ENCODE assay signal across 1 cellular context in the genomic region with DNA sequence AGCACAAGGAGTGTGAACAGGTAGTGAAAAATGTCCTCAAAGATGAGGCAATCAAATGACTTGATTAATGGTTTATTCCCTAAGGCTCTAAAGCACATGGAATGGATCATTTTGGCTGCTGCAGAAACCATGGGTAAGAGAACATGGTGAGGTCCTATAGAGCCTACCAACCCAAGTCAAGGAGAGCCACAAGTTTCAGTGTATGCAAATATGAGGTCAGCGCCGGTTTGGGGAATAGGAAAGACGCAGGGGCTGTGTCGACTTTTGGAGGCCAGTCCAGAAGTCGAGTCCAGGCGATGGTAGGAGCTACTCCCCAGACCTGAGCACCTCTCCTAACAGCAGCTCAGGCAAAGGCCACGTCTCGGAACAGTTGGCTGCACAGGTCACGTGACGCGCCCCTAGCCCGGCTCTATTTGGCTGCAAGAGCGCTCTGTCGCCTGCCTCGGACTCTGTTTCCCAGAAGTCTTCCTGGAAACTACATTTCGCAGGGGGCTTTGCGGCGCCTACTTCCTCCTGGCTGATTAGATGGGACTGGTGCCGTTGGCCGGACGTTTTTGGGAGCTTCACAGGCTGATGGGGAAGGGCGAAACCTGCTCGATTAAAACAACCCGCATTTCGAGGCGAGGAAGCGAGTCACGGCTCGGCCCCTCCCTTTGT.
TF ChIP-seq lines count a peak whose summit lies in the region.

No MANE protein-coding gene starts in this region.

TF ChIP-seq in K562, 482 proteins besides CTCF, POLR2A, EP300 and RAD21 (continued from another document and continues in another):
- TF ChIP-seq, protein P1, sequence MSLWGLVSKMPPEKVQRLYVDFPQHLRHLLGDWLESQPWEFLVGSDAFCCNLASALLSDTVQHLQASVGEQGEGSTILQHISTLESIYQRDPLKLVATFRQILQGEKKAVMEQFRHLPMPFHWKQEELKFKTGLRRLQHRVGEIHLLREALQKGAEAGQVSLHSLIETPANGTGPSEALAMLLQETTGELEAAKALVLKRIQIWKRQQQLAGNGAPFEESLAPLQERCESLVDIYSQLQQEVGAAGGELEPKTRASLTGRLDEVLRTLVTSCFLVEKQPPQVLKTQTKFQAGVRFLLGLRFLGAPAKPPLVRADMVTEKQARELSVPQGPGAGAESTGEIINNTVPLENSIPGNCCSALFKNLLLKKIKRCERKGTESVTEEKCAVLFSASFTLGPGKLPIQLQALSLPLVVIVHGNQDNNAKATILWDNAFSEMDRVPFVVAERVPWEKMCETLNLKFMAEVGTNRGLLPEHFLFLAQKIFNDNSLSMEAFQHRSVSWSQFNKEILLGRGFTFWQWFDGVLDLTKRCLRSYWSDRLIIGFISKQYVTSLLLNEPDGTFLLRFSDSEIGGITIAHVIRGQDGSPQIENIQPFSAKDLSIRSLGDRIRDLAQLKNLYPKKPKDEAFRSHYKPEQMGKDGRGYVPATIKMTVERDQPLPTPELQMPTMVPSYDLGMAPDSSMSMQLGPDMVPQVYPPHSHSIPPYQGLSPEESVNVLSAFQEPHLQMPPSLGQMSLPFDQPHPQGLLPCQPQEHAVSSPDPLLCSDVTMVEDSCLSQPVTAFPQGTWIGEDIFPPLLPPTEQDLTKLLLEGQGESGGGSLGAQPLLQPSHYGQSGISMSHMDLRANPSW (CRISPR knock-in tag; IDR thresholded peaks at IDR 0.05) = 0 out of 2 replicates have a peak, but pooled peaks have one; percentile 41
- TF ChIP-seq, protein P2, sequence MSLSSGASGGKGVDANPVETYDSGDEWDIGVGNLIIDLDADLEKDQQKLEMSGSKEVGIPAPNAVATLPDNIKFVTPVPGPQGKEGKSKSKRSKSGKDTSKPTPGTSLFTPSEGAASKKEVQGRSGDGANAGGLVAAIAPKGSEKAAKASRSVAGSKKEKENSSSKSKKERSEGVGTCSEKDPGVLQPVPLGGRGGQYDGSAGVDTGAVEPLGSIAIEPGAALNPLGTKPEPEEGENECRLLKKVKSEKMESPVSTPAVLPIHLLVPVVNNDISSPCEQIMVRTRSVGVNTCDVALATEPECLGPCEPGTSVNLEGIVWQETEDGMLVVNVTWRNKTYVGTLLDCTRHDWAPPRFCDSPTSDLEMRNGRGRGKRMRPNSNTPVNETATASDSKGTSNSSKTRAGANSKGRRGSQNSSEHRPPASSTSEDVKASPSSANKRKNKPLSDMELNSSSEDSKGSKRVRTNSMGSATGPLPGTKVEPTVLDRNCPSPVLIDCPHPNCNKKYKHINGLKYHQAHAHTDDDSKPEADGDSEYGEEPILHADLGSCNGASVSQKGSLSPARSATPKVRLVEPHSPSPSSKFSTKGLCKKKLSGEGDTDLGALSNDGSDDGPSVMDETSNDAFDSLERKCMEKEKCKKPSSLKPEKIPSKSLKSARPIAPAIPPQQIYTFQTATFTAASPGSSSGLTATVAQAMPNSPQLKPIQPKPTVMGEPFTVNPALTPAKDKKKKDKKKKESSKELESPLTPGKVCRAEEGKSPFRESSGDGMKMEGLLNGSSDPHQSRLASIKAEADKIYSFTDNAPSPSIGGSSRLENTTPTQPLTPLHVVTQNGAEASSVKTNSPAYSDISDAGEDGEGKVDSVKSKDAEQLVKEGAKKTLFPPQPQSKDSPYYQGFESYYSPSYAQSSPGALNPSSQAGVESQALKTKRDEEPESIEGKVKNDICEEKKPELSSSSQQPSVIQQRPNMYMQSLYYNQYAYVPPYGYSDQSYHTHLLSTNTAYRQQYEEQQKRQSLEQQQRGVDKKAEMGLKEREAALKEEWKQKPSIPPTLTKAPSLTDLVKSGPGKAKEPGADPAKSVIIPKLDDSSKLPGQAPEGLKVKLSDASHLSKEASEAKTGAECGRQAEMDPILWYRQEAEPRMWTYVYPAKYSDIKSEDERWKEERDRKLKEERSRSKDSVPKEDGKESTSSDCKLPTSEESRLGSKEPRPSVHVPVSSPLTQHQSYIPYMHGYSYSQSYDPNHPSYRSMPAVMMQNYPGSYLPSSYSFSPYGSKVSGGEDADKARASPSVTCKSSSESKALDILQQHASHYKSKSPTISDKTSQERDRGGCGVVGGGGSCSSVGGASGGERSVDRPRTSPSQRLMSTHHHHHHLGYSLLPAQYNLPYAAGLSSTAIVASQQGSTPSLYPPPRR (CRISPR knock-in tag; IDR thresholded peaks at IDR 0.05; ENCODE audit: borderline replicate concordance) = no peak
- TF ChIP-seq GATAD2A (IDR thresholded peaks at IDR 0.05) = no peak
- no peak for TF ChIP-seq SRF (CRISPR knock-in tag; IDR thresholded peaks at IDR 0.05)
- TF ChIP-seq ZNF584 (CRISPR knock-in tag; IDR thresholded peaks at IDR 0.05; ENCODE audit: low read depth) = no peak
- no peak for TF ChIP-seq FUS (optimal IDR thresholded peaks at IDR 0.05; ENCODE audit: low read depth, low read length)
- TF ChIP-seq HMG20A (CRISPR knock-in tag; conservative IDR thresholded peaks at IDR 0.05) = no peak
- no peak for TF ChIP-seq ZNF282 (CRISPR knock-in tag; IDR thresholded peaks at IDR 0.05)
- TF ChIP-seq HNRNPL (IDR thresholded peaks at IDR 0.05; ENCODE audit: low read depth, low read length) = no peak
- no peak for TF ChIP-seq NONO (IDR thresholded peaks at IDR 0.05; ENCODE audit: low read depth in 2 of 2, low read length in 1 of 2)
- TF ChIP-seq KAT8 (IDR thresholded peaks at IDR 0.05; ENCODE audit: low read depth) = no peak
- no peak for TF ChIP-seq MBD2 (IDR thresholded peaks at IDR 0.05; ENCODE audit: borderline replicate concordance, low read depth)
- no peak for TF ChIP-seq POLR2AphosphoS5 (IDR thresholded peaks at IDR 0.05; ENCODE audit: control insufficient read depth, insufficient read depth, low read depth, low read length)
- no peak for TF ChIP-seq ZKSCAN1 (IDR thresholded peaks at IDR 0.05; ENCODE audit: low read depth, low read length)
- no peak for TF ChIP-seq CHD2 (IDR thresholded peaks at IDR 0.05; ENCODE audit: low read depth, low read length)
- TF ChIP-seq NCOA1 (IDR thresholded peaks at IDR 0.05; ENCODE audit: low read depth) = no peak
- TF ChIP-seq ZZZ3 (IDR thresholded peaks at IDR 0.05) = no peak
- peak; percentile 40; the same call in 1 of the 2 replicates for TF ChIP-seq CREM (IDR thresholded peaks at IDR 0.05; ENCODE audit: low read depth)
- TF ChIP-seq, protein P3, sequence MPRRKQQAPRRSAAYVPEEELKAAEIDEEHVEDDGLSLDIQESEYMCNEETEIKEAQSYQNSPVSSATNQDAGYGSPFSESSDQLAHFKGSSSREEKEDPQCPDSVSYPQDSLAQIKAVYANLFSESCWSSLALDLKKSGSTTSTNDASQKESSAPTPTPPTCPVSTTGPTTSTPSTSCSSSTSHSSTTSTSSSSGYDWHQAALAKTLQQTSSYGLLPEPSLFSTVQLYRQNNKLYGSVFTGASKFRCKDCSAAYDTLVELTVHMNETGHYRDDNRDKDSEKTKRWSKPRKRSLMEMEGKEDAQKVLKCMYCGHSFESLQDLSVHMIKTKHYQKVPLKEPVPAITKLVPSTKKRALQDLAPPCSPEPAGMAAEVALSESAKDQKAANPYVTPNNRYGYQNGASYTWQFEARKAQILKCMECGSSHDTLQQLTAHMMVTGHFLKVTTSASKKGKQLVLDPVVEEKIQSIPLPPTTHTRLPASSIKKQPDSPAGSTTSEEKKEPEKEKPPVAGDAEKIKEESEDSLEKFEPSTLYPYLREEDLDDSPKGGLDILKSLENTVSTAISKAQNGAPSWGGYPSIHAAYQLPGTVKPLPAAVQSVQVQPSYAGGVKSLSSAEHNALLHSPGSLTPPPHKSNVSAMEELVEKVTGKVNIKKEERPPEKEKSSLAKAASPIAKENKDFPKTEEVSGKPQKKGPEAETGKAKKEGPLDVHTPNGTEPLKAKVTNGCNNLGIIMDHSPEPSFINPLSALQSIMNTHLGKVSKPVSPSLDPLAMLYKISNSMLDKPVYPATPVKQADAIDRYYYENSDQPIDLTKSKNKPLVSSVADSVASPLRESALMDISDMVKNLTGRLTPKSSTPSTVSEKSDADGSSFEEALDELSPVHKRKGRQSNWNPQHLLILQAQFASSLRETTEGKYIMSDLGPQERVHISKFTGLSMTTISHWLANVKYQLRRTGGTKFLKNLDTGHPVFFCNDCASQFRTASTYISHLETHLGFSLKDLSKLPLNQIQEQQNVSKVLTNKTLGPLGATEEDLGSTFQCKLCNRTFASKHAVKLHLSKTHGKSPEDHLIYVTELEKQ (CRISPR knock-in tag; IDR thresholded peaks at IDR 0.05) = no peak
- TF ChIP-seq XRCC3 (IDR thresholded peaks at IDR 0.05) = no peak
- TF ChIP-seq PML (IDR thresholded peaks at IDR 0.05; ENCODE audit: low read length) = no peak
- TF ChIP-seq POLR2H (tag; IDR thresholded peaks at IDR 0.05; ENCODE audit: low read depth) = no peak
- TF ChIP-seq GATAD2B (IDR thresholded peaks at IDR 0.05; ENCODE audit: borderline replicate concordance) = no peak
- no peak for TF ChIP-seq TEAD4 (IDR thresholded peaks at IDR 0.05; ENCODE audit: low read length)
- TF ChIP-seq TEAD4 (CRISPR knock-in tag; IDR thresholded peaks at IDR 0.05; ENCODE audit: borderline replicate concordance) = no peak
- TF ChIP-seq RBFOX2 (IDR thresholded peaks at IDR 0.05; ENCODE audit: low read depth, low read length) = no peak; the same call in 1 of the 2 replicates
- peak; percentile 50; the same call in 1 of the 2 replicates for TF ChIP-seq DMBX1 (CRISPR knock-in tag; IDR thresholded peaks at IDR 0.05; ENCODE audit: borderline replicate concordance)
- no peak for TF ChIP-seq ZNF311 (CRISPR knock-in tag; IDR thresholded peaks at IDR 0.05)
- TF ChIP-seq, protein P4, sequence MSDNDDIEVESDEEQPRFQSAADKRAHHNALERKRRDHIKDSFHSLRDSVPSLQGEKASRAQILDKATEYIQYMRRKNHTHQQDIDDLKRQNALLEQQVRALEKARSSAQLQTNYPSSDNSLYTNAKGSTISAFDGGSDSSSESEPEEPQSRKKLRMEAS (CRISPR knock-in tag; IDR thresholded peaks at IDR 0.05) = no peak
- TF ChIP-seq, protein P5, sequence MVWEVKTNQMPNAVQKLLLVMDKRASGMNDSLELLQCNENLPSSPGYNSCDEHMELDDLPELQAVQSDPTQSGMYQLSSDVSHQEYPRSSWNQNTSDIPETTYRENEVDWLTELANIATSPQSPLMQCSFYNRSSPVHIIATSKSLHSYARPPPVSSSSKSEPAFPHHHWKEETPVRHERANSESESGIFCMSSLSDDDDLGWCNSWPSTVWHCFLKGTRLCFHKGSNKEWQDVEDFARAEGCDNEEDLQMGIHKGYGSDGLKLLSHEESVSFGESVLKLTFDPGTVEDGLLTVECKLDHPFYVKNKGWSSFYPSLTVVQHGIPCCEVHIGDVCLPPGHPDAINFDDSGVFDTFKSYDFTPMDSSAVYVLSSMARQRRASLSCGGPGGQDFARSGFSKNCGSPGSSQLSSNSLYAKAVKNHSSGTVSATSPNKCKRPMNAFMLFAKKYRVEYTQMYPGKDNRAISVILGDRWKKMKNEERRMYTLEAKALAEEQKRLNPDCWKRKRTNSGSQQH (CRISPR knock-in tag; IDR thresholded peaks at IDR 0.05) = no peak
- TF ChIP-seq, protein P6, sequence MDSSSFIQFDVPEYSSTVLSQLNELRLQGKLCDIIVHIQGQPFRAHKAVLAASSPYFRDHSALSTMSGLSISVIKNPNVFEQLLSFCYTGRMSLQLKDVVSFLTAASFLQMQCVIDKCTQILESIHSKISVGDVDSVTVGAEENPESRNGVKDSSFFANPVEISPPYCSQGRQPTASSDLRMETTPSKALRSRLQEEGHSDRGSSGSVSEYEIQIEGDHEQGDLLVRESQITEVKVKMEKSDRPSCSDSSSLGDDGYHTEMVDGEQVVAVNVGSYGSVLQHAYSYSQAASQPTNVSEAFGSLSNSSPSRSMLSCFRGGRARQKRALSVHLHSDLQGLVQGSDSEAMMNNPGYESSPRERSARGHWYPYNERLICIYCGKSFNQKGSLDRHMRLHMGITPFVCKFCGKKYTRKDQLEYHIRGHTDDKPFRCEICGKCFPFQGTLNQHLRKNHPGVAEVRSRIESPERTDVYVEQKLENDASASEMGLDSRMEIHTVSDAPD (CRISPR knock-in tag; IDR thresholded peaks at IDR 0.05) = no peak
- no peak for TF ChIP-seq SETDB1 (IDR thresholded peaks at IDR 0.05; ENCODE audit: low read length)
- no peak for TF ChIP-seq MCM5 (IDR thresholded peaks at IDR 0.05; ENCODE audit: low read depth)
- TF ChIP-seq WHSC1 (IDR thresholded peaks at IDR 0.05; ENCODE audit: low read length) = no peak
- no peak for TF ChIP-seq HEY1 (CRISPR knock-in tag; IDR thresholded peaks at IDR 0.05; ENCODE audit: borderline replicate concordance)
- no peak for TF ChIP-seq XRCC5 (IDR thresholded peaks at IDR 0.05; ENCODE audit: low read depth, low read length)
- TF ChIP-seq SMAD3 (CRISPR knock-in tag; conservative IDR thresholded peaks at IDR 0.05) = no peak
- TF ChIP-seq, protein P7, sequence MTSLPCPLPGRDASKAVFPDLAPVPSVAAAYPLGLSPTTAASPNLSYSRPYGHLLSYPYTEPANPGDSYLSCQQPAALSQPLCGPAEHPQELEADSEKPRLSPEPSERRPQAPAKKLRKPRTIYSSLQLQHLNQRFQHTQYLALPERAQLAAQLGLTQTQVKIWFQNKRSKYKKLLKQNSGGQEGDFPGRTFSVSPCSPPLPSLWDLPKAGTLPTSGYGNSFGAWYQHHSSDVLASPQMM (CRISPR knock-in tag; IDR thresholded peaks at IDR 0.05) = no peak
- TF ChIP-seq CAMTA2 (CRISPR knock-in tag; conservative IDR thresholded peaks at IDR 0.05) = no peak
- no peak for TF ChIP-seq ZNF431 (CRISPR knock-in tag; IDR thresholded peaks at IDR 0.05)
- TF ChIP-seq FOXM1 (IDR thresholded peaks at IDR 0.05; ENCODE audit: low read depth) = no peak
- TF ChIP-seq FOXM1 (CRISPR knock-in tag; IDR thresholded peaks at IDR 0.05; ENCODE audit: low read depth) = no peak
- TF ChIP-seq KLF10 (CRISPR knock-in tag; IDR thresholded peaks at IDR 0.05) = no peak
- TF ChIP-seq BMI1 (IDR thresholded peaks at IDR 0.05; ENCODE audit: low read length) = no peak
- TF ChIP-seq, protein P8, sequence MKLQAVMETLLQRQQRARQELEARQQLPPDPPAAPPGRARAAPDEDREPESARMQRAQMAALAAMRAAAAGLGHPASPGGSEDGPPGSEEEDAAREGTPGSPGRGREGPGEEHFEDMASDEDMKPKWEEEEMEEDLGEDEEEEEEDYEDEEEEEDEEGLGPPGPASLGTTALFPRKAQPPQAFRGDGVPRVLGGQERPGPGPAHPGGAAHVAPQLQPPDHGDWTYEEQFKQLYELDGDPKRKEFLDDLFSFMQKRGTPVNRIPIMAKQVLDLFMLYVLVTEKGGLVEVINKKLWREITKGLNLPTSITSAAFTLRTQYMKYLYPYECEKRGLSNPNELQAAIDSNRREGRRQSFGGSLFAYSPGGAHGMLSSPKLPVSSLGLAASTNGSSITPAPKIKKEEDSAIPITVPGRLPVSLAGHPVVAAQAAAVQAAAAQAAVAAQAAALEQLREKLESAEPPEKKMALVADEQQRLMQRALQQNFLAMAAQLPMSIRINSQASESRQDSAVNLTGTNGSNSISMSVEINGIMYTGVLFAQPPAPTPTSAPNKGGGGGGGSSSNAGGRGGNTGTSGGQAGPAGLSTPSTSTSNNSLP (IDR thresholded peaks at IDR 0.05; ENCODE audit: borderline replicate concordance, low read depth, low read length) = no peak
- no peak for TF ChIP-seq ZNF3 (CRISPR knock-in tag; IDR thresholded peaks at IDR 0.05)
- TF ChIP-seq, protein P9, sequence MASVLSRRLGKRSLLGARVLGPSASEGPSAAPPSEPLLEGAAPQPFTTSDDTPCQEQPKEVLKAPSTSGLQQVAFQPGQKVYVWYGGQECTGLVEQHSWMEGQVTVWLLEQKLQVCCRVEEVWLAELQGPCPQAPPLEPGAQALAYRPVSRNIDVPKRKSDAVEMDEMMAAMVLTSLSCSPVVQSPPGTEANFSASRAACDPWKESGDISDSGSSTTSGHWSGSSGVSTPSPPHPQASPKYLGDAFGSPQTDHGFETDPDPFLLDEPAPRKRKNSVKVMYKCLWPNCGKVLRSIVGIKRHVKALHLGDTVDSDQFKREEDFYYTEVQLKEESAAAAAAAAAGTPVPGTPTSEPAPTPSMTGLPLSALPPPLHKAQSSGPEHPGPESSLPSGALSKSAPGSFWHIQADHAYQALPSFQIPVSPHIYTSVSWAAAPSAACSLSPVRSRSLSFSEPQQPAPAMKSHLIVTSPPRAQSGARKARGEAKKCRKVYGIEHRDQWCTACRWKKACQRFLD (CRISPR knock-in tag; IDR thresholded peaks at IDR 0.05) = no peak; the same call in 1 of the 2 replicates
- no peak for TF ChIP-seq ZNF347 (CRISPR knock-in tag; IDR thresholded peaks at IDR 0.05; ENCODE audit: low read depth)
- TF ChIP-seq TSC22D4 (tag; IDR thresholded peaks at IDR 0.05) = no peak
- no peak for TF ChIP-seq KHSRP (IDR thresholded peaks at IDR 0.05)
